In the genomic region with DNA sequence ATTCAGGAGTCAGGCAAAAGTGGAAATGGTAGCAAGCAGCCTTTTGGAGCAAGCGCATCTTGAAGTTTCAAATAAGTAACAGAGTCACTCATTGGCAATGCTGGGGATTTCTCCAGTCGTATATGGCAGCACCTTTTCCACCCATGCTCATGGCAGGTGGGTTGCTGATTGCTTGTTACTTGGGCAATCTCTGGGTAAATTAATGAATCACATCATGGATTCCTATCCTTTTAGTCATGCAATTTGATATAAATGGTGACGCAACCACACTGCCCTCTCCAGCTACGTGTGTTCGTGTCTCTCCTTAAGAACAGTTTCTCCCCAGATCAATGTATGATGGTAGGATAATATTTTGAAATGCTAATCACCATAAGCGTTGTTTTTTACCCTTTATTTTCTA, we compare ENCODE assay signal across 18 cellular contexts.
"Had no signal": no experiment of that assay in that cellular context is flagged by ENCODE, and none has a peak within 500 bp of the region (broad histone marks: within the 10 kb centered on the region; RNA-seq: fewer than 3 reads in every experiment).

No MANE protein-coding gene starts in this region.

- H3K4me3 ChIP-seq: adrenal gland, left lung, prostate gland, thyroid gland, vagina had no signal

- H3K36me3 Mint-ChIP-seq: memory B cell, natural killer cell had no signal

- H3K27ac Mint-ChIP-seq: activated CD8-positive, alpha-beta memory T cell treated with anti-CD3 and anti-CD28 coated beads, Interleukin-2, amount 10 ng/mL, durations not matched to agents 7 days and 5 days; memory B cell; natural killer cell had no signal

- H3K9me3 Mint-ChIP-seq: memory B cell, natural killer cell had no signal

- ATAC-seq: activated CD8-positive, alpha-beta memory T cell treated with anti-CD3 and anti-CD28 coated beads, Interleukin-2, amount 10 ng/mL, durations not matched to agents 7 days and 5 days; left lung; natural killer cell had no signal

- DNase-seq: activated CD4-positive, CD25-positive, alpha-beta regulatory T cell; activated CD8-positive, alpha-beta memory T cell treated with anti-CD3 and anti-CD28 coated beads, Interleukin-2, amount 10 ng/mL, durations not matched to agents 7 days and 5 days; adrenal gland; caudate nucleus; cortex of kidney; effector memory CD4-positive, alpha-beta T cell; erythroblast; foreskin fibroblast; head of caudate nucleus; left lung; natural killer cell; nucleus accumbens; SK-N-SH; stimulated activated CD4-positive, alpha-beta T cell treated with anti-CD3 and anti-CD28 coated beads, Interleukin-4, amount 100 ng/mL, for 4 hours; thyroid gland had no signal

- H3K4me3 Mint-ChIP-seq: activated CD8-positive, alpha-beta memory T cell treated with anti-CD3 and anti-CD28 coated beads, Interleukin-2, amount 10 ng/mL, durations not matched to agents 7 days and 5 days; memory B cell; natural killer cell had no signal

- H3K4me1 Mint-ChIP-seq: memory B cell, natural killer cell had no signal
